In genomic region chr3:11835028-11835639, GRCh38 we compare ENCODE assay signal across 9 cellular contexts. TPM values are rescaled to one million over a fixed set of nuclear protein-coding genes. Genes with fewer than 3 reads are reported as not detected.
A peak's percentile ranks its signal among the peaks of the same experiment; 100 is the strongest.
DNase-seq lines count a peak whose midpoint lies in the region; ATAC-seq, FAIRE-seq and TF ChIP-seq lines count a peak whose summit lies in the region.
"Had no signal": no experiment of that assay in that cellular context is flagged by ENCODE, and none has a peak within 500 bp of the region (broad histone marks: within the 10 kb centered on the region; RNA-seq: fewer than 3 reads in every experiment).

No MANE protein-coding gene starts in this region.

- no peaks in the 10 kb centered on the region for H3K4me1 Mint-ChIP-seq in activated naive CD4-positive, alpha-beta T cell treated with anti-CD3 and anti-CD28 coated beads, Interleukin-2, amount 10 ng/mL, durations not matched to agents 7 days and 5 days

- H3K27me3 ChIP-seq in adipocyte (replicated peaks; ENCODE audit: control insufficient read depth, insufficient read depth, low read length): no peaks in the 10 kb centered on the region
- H3K27me3 ChIP-seq: SJSA1 had no signal

- H3K9me3 ChIP-seq in adipocyte (ENCODE audit: control insufficient read depth, low read length) (peaks cover 3% of the 10 kb centered on the region), kidney (ENCODE audit: control insufficient read depth in 1 of 2, low read length in 2 of 2) (no peaks in the 10 kb centered on the region)

- H3K9ac ChIP-seq in adipocyte (ENCODE audit: low read length) (no peak overlapping the region), kidney (ENCODE audit: low read length in 2 of 2) (no peak overlapping the region)

- intact Hi-C loops in kidney (cut with DNase I): no loop called here

- H3K27me3 Mint-ChIP-seq in activated naive CD4-positive, alpha-beta T cell treated with anti-CD3 and anti-CD28 coated beads, Interleukin-2, amount 10 ng/mL, durations not matched to agents 7 days and 5 days: no peaks in the 10 kb centered on the region

- no peak overlapping the region for H3K4me3 ChIP-seq in AG09309 (ENCODE audit: control insufficient read depth, low read depth, low read length)
- no peak overlapping the region for H3K4me3 ChIP-seq in adipocyte (ENCODE audit: low read length)
- H3K4me3 ChIP-seq in kidney (ENCODE audit: low read length in 2 of 2): no peak overlapping the region
- H3K4me3 ChIP-seq: SJSA1 had no signal

- no peak overlapping the region for H3K4me3 Mint-ChIP-seq in activated naive CD4-positive, alpha-beta T cell treated with anti-CD3 and anti-CD28 coated beads, Interleukin-2, amount 10 ng/mL, durations not matched to agents 7 days and 5 days

- peaks cover 4% of the 10 kb centered on the region for H3K9me3 Mint-ChIP-seq in activated naive CD4-positive, alpha-beta T cell treated with anti-CD3 and anti-CD28 coated beads, Interleukin-2, amount 10 ng/mL, durations not matched to agents 7 days and 5 days

- DNase-seq in AG09309 (ENCODE audit: low read depth): no peak
- DNase-seq in H54 (ENCODE audit: insufficient read length, low spot score): no peak
- DNase-seq in adipocyte (ENCODE audit: low read depth): peak; percentile 74
- DNase-seq in kidney: no peak
- DNase-seq in activated naive CD4-positive, alpha-beta T cell treated with anti-CD3 and anti-CD28 coated beads, Interleukin-2, amount 10 ng/mL, durations not matched to agents 7 days and 5 days: no peak
- no peak for DNase-seq in activated gamma-delta T cell (lab: John Stamatoyannopoulos, UW)
- no peak for DNase-seq in NCI-H1092 treated with DMSO at 0.1 percent for 48 hours (lab: John Stamatoyannopoulos, UW)

- no peak overlapping the region for H3K27ac Mint-ChIP-seq in activated naive CD4-positive, alpha-beta T cell treated with anti-CD3 and anti-CD28 coated beads, Interleukin-2, amount 10 ng/mL, durations not matched to agents 7 days and 5 days

- peaks cover 39% of the 10 kb centered on the region for H3K36me3 Mint-ChIP-seq in activated naive CD4-positive, alpha-beta T cell treated with anti-CD3 and anti-CD28 coated beads, Interleukin-2, amount 10 ng/mL, durations not matched to agents 7 days and 5 days

- CTCF ChIA-PET in activated naive CD4-positive, alpha-beta T cell treated with anti-CD3 and anti-CD28 coated beads, Interleukin-2, amount 10 ng/mL, durations not matched to agents 7 days and 5 days (lab: Charles Lee): interaction anchor here (1.0 to 2.1 kb wide), 5 partner anchors 11 to 628 kb away, joined by 3 to 8 read pairs (median 4); partner anchors contain the start of gene TAMM41

- TF ChIP-seq POLR2A in H54 (IDR thresholded peaks at IDR 0.05; ENCODE audit: low read depth, low read length): no peak

- H3K4me1 ChIP-seq in adipocyte (ENCODE audit: control insufficient read depth, insufficient read depth, low read length): peaks cover 4% of the 10 kb centered on the region
- no peaks in the 10 kb centered on the region for H3K4me1 ChIP-seq in kidney (ENCODE audit: control insufficient read depth in 1 of 2, insufficient read depth in 1 of 2, low read depth in 1 of 2, low read length in 2 of 2)
- H3K4me1 ChIP-seq: SJSA1 had no signal

- TF ChIP-seq CTCF in AG09309 (IDR thresholded peaks at IDR 0.05; ENCODE audit: control insufficient read depth, insufficient read depth, low read depth, low read length, missing control alignments): peak; percentile 36
- TF ChIP-seq CTCF in kidney (IDR thresholded peaks at IDR 0.05; ENCODE audit: borderline replicate concordance, extremely low read depth, insufficient read depth): peak; percentile 27

- FAIRE-seq in H54 (lab: Jason Lieb, UNC): peak; percentile 71
- peak; percentile 97 for FAIRE-seq in kidney (lab: Jason Lieb, UNC)

- peaks cover 64% of the 10 kb centered on the region for H3K36me3 ChIP-seq in adipocyte (ENCODE audit: control insufficient read depth, insufficient read depth, low read length, severe bottlenecking)
- peaks cover 14 to 26% of the 10 kb centered on the region in 2 donors for H3K36me3 ChIP-seq in kidney (ENCODE audit: control insufficient read depth in 1 of 2, insufficient read depth in 2 of 2, low read length in 2 of 2)

- H3K27ac ChIP-seq in kidney (ENCODE audit: low read depth in 2 of 2, low read length in 2 of 2): no peak overlapping the region
- H3K27ac ChIP-seq: SJSA1 had no signal

- no peak for ATAC-seq in GM21619 (IDR thresholded peaks at IDR 0.05; ENCODE audit: unreplicated experiment)

RNA-seq across cellular contexts. Expression of gene TAMM41, which starts 11.6 kb away (rescaled TPM):
- 19.4 TPM for total RNA-seq in kidney
- polyA plus RNA-seq in kidney (ENCODE audit: insufficient read depth, low read depth, low replicate concordance): 10.3 TPM
